In the genomic region with DNA sequence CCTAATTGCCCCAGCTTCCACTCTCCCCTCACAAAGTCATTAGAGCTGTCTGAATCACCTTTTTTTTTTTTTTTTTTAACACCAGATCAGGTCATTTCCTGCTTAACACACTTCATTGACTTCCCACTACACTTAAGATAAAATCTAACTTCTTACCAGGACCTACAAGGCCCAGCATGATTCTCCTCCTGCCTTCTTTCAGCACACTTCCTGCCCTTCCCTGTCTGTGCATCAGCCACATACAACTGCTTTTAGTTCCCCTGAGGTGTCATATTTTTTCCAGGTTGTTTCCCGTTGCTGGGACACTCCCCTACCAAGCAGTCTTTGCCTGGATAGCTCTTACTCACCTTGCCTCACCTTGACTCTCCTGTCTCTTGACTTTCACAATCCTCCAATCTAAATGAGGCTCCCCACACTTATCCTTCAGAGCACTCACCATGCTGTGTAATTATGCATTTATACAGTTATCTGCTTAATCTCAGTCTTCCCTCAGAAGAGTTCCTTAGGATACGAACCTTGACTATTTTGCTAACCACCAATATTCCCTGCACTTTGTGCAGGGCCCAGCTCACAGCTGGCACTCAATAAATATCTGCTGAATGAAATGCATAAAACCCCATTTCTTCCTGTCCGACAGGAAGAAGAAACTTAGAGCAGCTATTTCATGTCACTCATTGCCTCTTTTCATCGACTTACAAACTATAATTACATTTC, we compare ENCODE assay signal across 12 cellular contexts.
DNase-seq lines count a peak whose midpoint lies in the region; ATAC-seq, FAIRE-seq and TF ChIP-seq lines count a peak whose summit lies in the region.
"Had no signal": no experiment of that assay in that cellular context is flagged by ENCODE, and none has a peak within 500 bp of the region (broad histone marks: within the 10 kb centered on the region; RNA-seq: fewer than 3 reads in every experiment).

No MANE protein-coding gene starts in this region.

- no peak overlapping the region for H3K9ac ChIP-seq in kidney (ENCODE audit: low read length in 2 of 2)

- peaks cover 9% of the 10 kb centered on the region for H3K4me1 Mint-ChIP-seq in stimulated activated naive CD8-positive, alpha-beta T cell treated with anti-CD3 and anti-CD28 coated beads, Interleukin-15, amount 100 ng/mL, for 72 hours
- peaks cover 7% of the 10 kb centered on the region for H3K4me1 Mint-ChIP-seq in CD4-positive, alpha-beta T cell (ENCODE audit: low read depth)

- H3K9me3 Mint-ChIP-seq in stimulated activated naive CD8-positive, alpha-beta T cell treated with anti-CD3 and anti-CD28 coated beads, Interleukin-15, amount 100 ng/mL, for 72 hours: no peaks in the 10 kb centered on the region
- H3K9me3 Mint-ChIP-seq in CD4-positive, alpha-beta T cell: no peaks in the 10 kb centered on the region
- H3K9me3 Mint-ChIP-seq: CD4-positive, CD25-positive, alpha-beta regulatory T cell had no signal

- no peaks in the 10 kb centered on the region for H3K27me3 ChIP-seq in vagina
- H3K27me3 ChIP-seq in CD4-positive, alpha-beta T cell (ENCODE audit: control insufficient read depth, insufficient read depth, low read length): peaks cover 13% of the 10 kb centered on the region
- H3K27me3 ChIP-seq: SJSA1 had no signal

- no peak for DNase-seq in stimulated activated naive CD8-positive, alpha-beta T cell treated with anti-CD3 and anti-CD28 coated beads, Interleukin-15, amount 100 ng/mL, for 72 hours
- DNase-seq in stimulated activated naive CD8-positive, alpha-beta T cell treated with anti-CD3 and anti-CD28 coated beads, Interleukin-15, Interleukin-2, amounts not matched to agents 100 U/mL and 50 U/mL, for 24 hours: no peak
- DNase-seq in SK-N-DZ (ENCODE audit: low spot score): peak; percentile 14
- no peak for DNase-seq in kidney
- DNase-seq in vagina (ENCODE audit: extremely low spot score in 2 of 2): no peak
- no peak for DNase-seq in CD4-positive, alpha-beta T cell
- no peak for DNase-seq in substantia nigra (lab: John Stamatoyannopoulos, UW)

- H3K27me3 Mint-ChIP-seq in stimulated activated naive CD8-positive, alpha-beta T cell treated with anti-CD3 and anti-CD28 coated beads, Interleukin-15, amount 100 ng/mL, for 72 hours: peaks cover 19% of the 10 kb centered on the region
- H3K27me3 Mint-ChIP-seq in CD4-positive, alpha-beta T cell: peaks cover 24% of the 10 kb centered on the region

- H3K27ac Mint-ChIP-seq in stimulated activated naive CD8-positive, alpha-beta T cell treated with anti-CD3 and anti-CD28 coated beads, Interleukin-15, amount 100 ng/mL, for 72 hours: no peak overlapping the region
- H3K27ac Mint-ChIP-seq in CD4-positive, alpha-beta T cell: no peak overlapping the region
- H3K27ac Mint-ChIP-seq: CD4-positive, CD25-positive, alpha-beta regulatory T cell had no signal

- H3K27ac ChIP-seq in kidney (ENCODE audit: low read depth in 2 of 2, low read length in 2 of 2): peak overlapping the region; percentile 16 to 66
- H3K27ac ChIP-seq in vagina: peak overlapping the region; percentile 53
- H3K27ac ChIP-seq in CD4-positive, alpha-beta T cell (ENCODE audit: low read depth, low read length): no peak overlapping the region
- H3K27ac ChIP-seq in substantia nigra (ENCODE audit: low read depth, low read length, poor library complexity, severe bottlenecking): no peak overlapping the region
- H3K27ac ChIP-seq: SJSA1, thoracic aorta had no signal

- H3K36me3 Mint-ChIP-seq in CD4-positive, alpha-beta T cell (ENCODE audit: low read depth): no peaks in the 10 kb centered on the region
- H3K36me3 Mint-ChIP-seq: CD4-positive, CD25-positive, alpha-beta regulatory T cell had no signal

- TF ChIP-seq POLR2A in vagina (IDR thresholded peaks at IDR 0.05): no peak

- intact Hi-C loops in kidney (cut with DNase I) (no loop called here), vagina (cut with DNase I) (loop anchor here (5.0 kb wide), 1 partner anchor 127 kb away; no protein-coding TSS in a partner anchor)
- intact Hi-C loops in CD4-positive, alpha-beta T cell (cut with DNase I, micrococcal nuclease): no loop called here

- H3K9me3 ChIP-seq in kidney (ENCODE audit: control insufficient read depth in 1 of 2, low read length in 2 of 2) (no peaks in the 10 kb centered on the region), vagina (no peaks in the 10 kb centered on the region)
- H3K9me3 ChIP-seq in CD4-positive, alpha-beta T cell (ENCODE audit: control insufficient read depth, low read length): no peaks in the 10 kb centered on the region
- H3K9me3 ChIP-seq: psoas muscle, SJSA1, thoracic aorta had no signal

- H3K4me3 ChIP-seq in kidney (ENCODE audit: low read length in 2 of 2): no peak overlapping the region
- H3K4me3 ChIP-seq in vagina: no peak overlapping the region
- H3K4me3 ChIP-seq: psoas muscle, SJSA1, thoracic aorta had no signal

- FAIRE-seq in kidney (lab: Jason Lieb, UNC): no peak

- CTCF ChIA-PET in CD4-positive, alpha-beta T cell (lab: Charles Lee): no interaction called here

- no peak overlapping the region for H3K4me3 Mint-ChIP-seq in stimulated activated naive CD8-positive, alpha-beta T cell treated with anti-CD3 and anti-CD28 coated beads, Interleukin-15, amount 100 ng/mL, for 72 hours
- no peak overlapping the region for H3K4me3 Mint-ChIP-seq in CD4-positive, alpha-beta T cell
- H3K4me3 Mint-ChIP-seq: CD4-positive, CD25-positive, alpha-beta regulatory T cell had no signal

- H3K4me1 ChIP-seq in kidney (ENCODE audit: control insufficient read depth in 1 of 2, insufficient read depth in 1 of 2, low read depth in 1 of 2, low read length in 2 of 2) (peaks cover 9 to 13% of the 10 kb centered on the region in 2 donors), vagina (peaks cover 38% of the 10 kb centered on the region)

- POLR2A ChIA-PET in CD4-positive, alpha-beta T cell (lab: Charles Lee): no interaction called here

- ATAC-seq in stimulated activated naive CD8-positive, alpha-beta T cell treated with anti-CD3 and anti-CD28 coated beads, Interleukin-15, amount 100 ng/mL, for 72 hours: peak; percentile 22
- ATAC-seq in stimulated activated naive CD8-positive, alpha-beta T cell treated with anti-CD3 and anti-CD28 coated beads, Interleukin-15, Interleukin-2, amounts not matched to agents 100 U/mL and 50 U/mL, for 24 hours: no peak
- ATAC-seq in CD4-positive, alpha-beta T cell (ENCODE audit: poor library complexity): no peak
- no peak for ATAC-seq in HG03135 (IDR thresholded peaks at IDR 0.05; ENCODE audit: unreplicated experiment)

- H3K36me3 ChIP-seq in kidney (ENCODE audit: control insufficient read depth in 1 of 2, insufficient read depth in 2 of 2, low read length in 2 of 2) (no peaks in the 10 kb centered on the region), vagina (no peaks in the 10 kb centered on the region)
- H3K36me3 ChIP-seq: SJSA1, thoracic aorta had no signal

- TF ChIP-seq CTCF in kidney (IDR thresholded peaks at IDR 0.05; ENCODE audit: borderline replicate concordance, extremely low read depth, insufficient read depth): no peak
- no peak for TF ChIP-seq CTCF in vagina (IDR thresholded peaks at IDR 0.05)
- TF ChIP-seq CTCF in CD4-positive, alpha-beta T cell (IDR thresholded peaks at IDR 0.05): no peak

Comparison
In these comparisons a context has a peak if more than half of its experiments do, and no peak if none do; other contexts are left out.
1. H3K27ac ChIP-seq: peak in kidney (2 of 2) and vagina (single experiment); none in CD4-positive, alpha-beta T cell (single experiment) and substantia nigra (single experiment).